1 cellular context compared by ENCODE assay signal in genomic region chr16:80604600-80605355, GRCh38.
TF ChIP-seq lines count a peak whose summit lies in the region.

No MANE protein-coding gene starts in this region.

TF ChIP-seq in K562, 482 proteins besides CTCF, POLR2A, EP300 and RAD21 (continued from another document):
- TF ChIP-seq ZBTB11 (CRISPR knock-in tag; IDR thresholded peaks at IDR 0.05): no peak
- TF ChIP-seq FOXA3 (CRISPR knock-in tag; conservative IDR thresholded peaks at IDR 0.05 in 1 of 2, IDR thresholded peaks at IDR 0.05 in 1 of 2): no peak
- no peak for TF ChIP-seq SNIP1 (IDR thresholded peaks at IDR 0.05; ENCODE audit: low read depth)
- TF ChIP-seq UBTF (IDR thresholded peaks at IDR 0.05; ENCODE audit: borderline replicate concordance in 1 of 2, low read depth in 2 of 2, low read length in 2 of 2): no peak
- no peak for TF ChIP-seq ZNF263 (CRISPR knock-in tag; IDR thresholded peaks at IDR 0.05; ENCODE audit: borderline replicate concordance)
- TF ChIP-seq GTF2E2 (tag; IDR thresholded peaks at IDR 0.05): no peak
- TF ChIP-seq RCOR1 (IDR thresholded peaks at IDR 0.05; ENCODE audit: borderline replicate concordance in 1 of 2, low read depth in 2 of 2, low read length in 2 of 2): no peak
- TF ChIP-seq HLTF (IDR thresholded peaks at IDR 0.05): no peak
- TF ChIP-seq CSDE1 (IDR thresholded peaks at IDR 0.05): no peak
- TF ChIP-seq ZC3H11A (IDR thresholded peaks at IDR 0.05; ENCODE audit: low read depth, low read length): no peak
- no peak for TF ChIP-seq ATF4 (CRISPR knock-in tag; IDR thresholded peaks at IDR 0.05)
- TF ChIP-seq ZBED1 (IDR thresholded peaks at IDR 0.05): no peak
- TF ChIP-seq SNRNP70 (optimal IDR thresholded peaks at IDR 0.05; ENCODE audit: low read depth, low read length): no peak
TF ChIP-seq in K562: peak in this region for 0.
